Comparison of ENCODE assay signal across 1 cellular context in genomic region chr1:219931033-219931432, GRCh38.
TF ChIP-seq lines count a peak whose summit lies in the region.

No MANE protein-coding gene starts in this region.

TF ChIP-seq in HepG2, 621 proteins besides CTCF, POLR2A, EP300 and RAD21 (continued from another document):
- peak; percentile 60; the same call in 1 of the 2 replicates for TF ChIP-seq CEBPB (IDR thresholded peaks at IDR 0.05; ENCODE audit: borderline replicate concordance, low read depth, low read length)
- peak; percentile 47 for TF ChIP-seq CEBPG (CRISPR knock-in tag; IDR thresholded peaks at IDR 0.05)
- TF ChIP-seq GRHL1 (CRISPR knock-in tag; conservative IDR thresholded peaks at IDR 0.05) = no peak
